15 cellular contexts compared by ENCODE assay signal in the genomic region with DNA sequence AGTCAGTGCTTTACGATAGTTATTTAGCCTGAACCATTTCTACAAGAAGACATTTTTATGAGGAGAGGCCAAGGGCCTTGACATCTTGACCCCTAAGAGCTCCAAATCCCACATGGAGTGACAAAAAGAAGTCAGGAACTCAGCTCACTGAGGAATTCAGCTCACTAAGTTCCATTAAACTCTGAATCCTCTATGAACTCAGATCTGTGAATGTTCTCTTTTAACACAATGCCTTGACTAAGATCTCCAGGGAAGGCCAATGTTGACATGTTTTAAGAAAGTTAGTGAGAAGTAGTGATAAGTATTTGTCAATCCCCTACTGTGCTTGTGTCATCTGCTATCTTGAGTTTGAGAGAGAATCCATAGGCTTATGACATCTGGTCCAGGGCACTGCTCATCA.
DNase-seq lines count a peak whose midpoint lies in the region; ATAC-seq lines count a peak whose summit lies in the region.
"Had no signal": no experiment of that assay in that cellular context is flagged by ENCODE, and none has a peak within 500 bp of the region (broad histone marks: within the 10 kb centered on the region; RNA-seq: fewer than 3 reads in every experiment).

No MANE protein-coding gene starts in this region.

- H3K9ac ChIP-seq in mesendoderm (ENCODE audit: low read length), result no peak overlapping the region
- H3K9ac ChIP-seq: BLaER1 treated with 17β-estradiol and CSF1 and Interleukin-3, amounts not matched to agents 10 nM and 100 nM had no signal

- no CpG with 5 or more reads among the region's 1 CpG for WGBS in mesendoderm (ENCODE audit: extremely low coverage, insufficient coverage, low lambda C conversion rate)

- H3K4me3 ChIP-seq in H7 (ENCODE audit: insufficient read depth, low read depth, low read length), result no peak overlapping the region
- H3K4me3 ChIP-seq in mesendoderm (ENCODE audit: low read length), result no peak overlapping the region
- H3K4me3 ChIP-seq: BLaER1 treated with 17β-estradiol and CSF1 and Interleukin-3, amounts not matched to agents 10 nM and 100 nM; HAP-1 had no signal

- H2BK120ac ChIP-seq in mesendoderm (ENCODE audit: low read depth, low read length), result no peak overlapping the region

- H2AK5ac ChIP-seq in mesendoderm (ENCODE audit: low read length), result no peak overlapping the region

- intact Hi-C loops in Right ventricle myocardium superior (cut with DNase I) (no loop called here), left cardiac atrium (cut with DNase I) (no loop called here)

- H3K23ac ChIP-seq in mesendoderm (ENCODE audit: low read length), result no peak overlapping the region

- H3K4me1 ChIP-seq in mesendoderm (ENCODE audit: control insufficient read depth, low read depth, low read length), result peaks cover 2% of the 10 kb centered on the region

- peak overlapping the region; percentile 36 for H2BK15ac ChIP-seq in mesendoderm (replicated peaks; ENCODE audit: low read depth)

- no peak overlapping the region for H3K27ac ChIP-seq in mesendoderm (ENCODE audit: low read depth, low read length)
- H3K27ac ChIP-seq: BLaER1 treated with 17β-estradiol and CSF1 and Interleukin-3, amounts not matched to agents 10 nM and 100 nM had no signal

- H4K5ac ChIP-seq in mesendoderm (ENCODE audit: low read length), result no peak overlapping the region

- no peak overlapping the region for H4K8ac ChIP-seq in mesendoderm (ENCODE audit: low read depth, low read length)

- no peak overlapping the region for H3K4me2 ChIP-seq in mesendoderm (ENCODE audit: low read length)
- H3K4me2 ChIP-seq: BLaER1 treated with 17β-estradiol and CSF1 and Interleukin-3, amounts not matched to agents 10 nM and 100 nM had no signal

- no peaks in the 10 kb centered on the region for H3K79me2 ChIP-seq in mesendoderm (ENCODE audit: control insufficient read depth, insufficient read depth, low read length)

- no peak overlapping the region for H3K56ac ChIP-seq in mesendoderm (ENCODE audit: low read length)

- H3K36me3 ChIP-seq in H7 (replicated peaks; ENCODE audit: control insufficient read depth, insufficient read depth, low read length) (no peaks in the 10 kb centered on the region), mesendoderm (ENCODE audit: control insufficient read depth, insufficient read depth, low read length) (no peaks in the 10 kb centered on the region)
- H3K36me3 ChIP-seq: BLaER1 treated with 17β-estradiol and CSF1 and Interleukin-3, amounts not matched to agents 10 nM and 100 nM; HAP-1 had no signal

- peak; percentile 52 for ATAC-seq in Right ventricle myocardium superior (ENCODE audit: poor library complexity)
- ATAC-seq in left cardiac atrium, result no peak
- no peak for ATAC-seq in GM18511 (IDR thresholded peaks at IDR 0.05; ENCODE audit: unreplicated experiment)
- ATAC-seq: CD8-positive, alpha-beta T cell; HepG2 had no signal

- H3K27me3 ChIP-seq in H7 (ENCODE audit: control insufficient read depth, insufficient read depth, low read length) (peaks cover 2% of the 10 kb centered on the region), mesendoderm (ENCODE audit: insufficient read depth, low read length, poor library complexity) (no peaks in the 10 kb centered on the region)
- H3K27me3 ChIP-seq: BLaER1 treated with 17β-estradiol and CSF1 and Interleukin-3, amounts not matched to agents 10 nM and 100 nM had no signal

- no peak overlapping the region for H3K18ac ChIP-seq in mesendoderm (ENCODE audit: low read length)

- no peak overlapping the region for H2BK5ac ChIP-seq in mesendoderm (ENCODE audit: low read length)

- H3K4ac ChIP-seq in mesendoderm (ENCODE audit: low read depth, low read length), result no peak overlapping the region

- DNase-seq in Right ventricle myocardium superior (no peak), left cardiac atrium (no peak), H7 (peak; percentile 1), mesendoderm (peak; percentile 50), NCI-H1092 (lab: John Stamatoyannopoulos, UW) (no peak)
- no peak for DNase-seq in stimulated activated CD4-positive, alpha-beta T cell treated with anti-CD3 and anti-CD28 coated beads, Interleukin-2, amount 100 ng/mL, for 48 hours
- DNase-seq: 8988T; Calu3; CD8-positive, alpha-beta T cell; DMS79 treated with DMSO at 0.1 percent for 48 hours; GF-D8 had no signal

- H3K79me1 ChIP-seq in mesendoderm (ENCODE audit: low read length), result no peaks in the 10 kb centered on the region

Comparison
In these comparisons a context has a peak if more than half of its experiments do, and no peak if none do; other contexts are left out.
1. DNase-seq: peak in H7 (single experiment) and mesendoderm (single experiment); none in Right ventricle myocardium superior (single experiment), left cardiac atrium (single experiment), stimulated activated CD4-positive, alpha-beta T cell treated with anti-CD3 and anti-CD28 coated beads, Interleukin-2, amount 100 ng/mL, for 48 hours (0 of 2) and NCI-H1092 (single experiment).